In the genomic region with DNA sequence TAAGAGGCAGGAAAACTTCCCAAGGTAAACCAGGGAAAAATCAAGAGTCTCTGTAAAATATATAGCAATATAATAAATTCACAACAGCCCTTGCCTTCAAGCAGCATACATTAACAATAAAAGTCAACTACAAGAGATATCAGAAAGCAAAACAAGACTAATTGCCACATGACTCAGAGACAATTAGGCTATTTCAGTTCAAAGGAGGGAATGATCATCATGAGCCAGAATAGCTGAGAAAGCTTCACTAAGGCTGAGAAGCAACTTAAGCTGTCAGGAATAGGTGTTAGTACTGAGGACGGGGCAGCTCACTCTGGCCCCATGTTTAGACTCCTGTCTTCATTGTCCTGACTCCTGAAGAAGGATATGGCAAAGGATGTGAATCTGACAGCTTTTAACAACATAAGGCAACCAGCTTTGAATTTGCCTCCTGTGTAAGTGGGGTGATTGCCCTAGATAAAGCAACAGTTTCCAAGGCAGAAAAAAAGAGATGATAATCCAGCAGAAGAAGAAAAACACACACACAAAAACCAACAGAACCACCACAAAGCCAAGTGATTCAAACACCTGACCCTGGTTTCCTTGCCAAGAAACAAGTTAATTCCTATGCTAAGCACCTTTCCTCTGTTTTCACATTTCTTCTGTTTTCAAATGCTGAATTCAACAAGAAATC, we compare ENCODE assay signal across 10 cellular contexts.
DNase-seq lines count a peak whose midpoint lies in the region; ATAC-seq and TF ChIP-seq lines count a peak whose summit lies in the region.
"Had no signal": no experiment of that assay in that cellular context is flagged by ENCODE, and none has a peak within 500 bp of the region (broad histone marks: within the 10 kb centered on the region; RNA-seq: fewer than 3 reads in every experiment).

No MANE protein-coding gene starts in this region.

- peaks cover 13% of the 10 kb centered on the region; the same call in 1 of the 2 replicates for H4K20me1 ChIP-seq in MM.1S (ENCODE audit: insufficient read depth, low read length)

- H3K36me3 Mint-ChIP-seq in Caco-2 (ENCODE audit: insufficient read depth, unreplicated experiment) (no peaks in the 10 kb centered on the region), naive B cell (no peaks in the 10 kb centered on the region)

- no peak overlapping the region for H2AFZ ChIP-seq in MM.1S (ENCODE audit: low read length)

- H3K4me3 Mint-ChIP-seq in Caco-2 (ENCODE audit: unreplicated experiment) = no peak overlapping the region
- peak overlapping the region in 7 of 8 donors; percentile 21 to 83 (median 65) for H3K4me3 Mint-ChIP-seq in naive B cell

- H3F3A ChIP-seq in MM.1S (ENCODE audit: insufficient read depth, low read length) = peaks cover 6% of the 10 kb centered on the region; the same call in 1 of the 2 replicates

- peak overlapping the region; percentile 3; the same call in 1 of the 2 replicates for H3K4me2 ChIP-seq in MM.1S (ENCODE audit: low read depth, low read length)

- H3K4me3 ChIP-seq in Caco-2 (ENCODE audit: low read depth, low read length) = no peak overlapping the region
- H3K4me3 ChIP-seq in MM.1S (ENCODE audit: low read length) = no peak overlapping the region
- H3K4me3 ChIP-seq: testis had no signal

- peak overlapping the region; percentile 30; the same call in 1 of the 2 replicates for H3K27ac ChIP-seq in MM.1S (ENCODE audit: low read length)

- POLR2A ChIA-PET in Caco-2 (lab: Charles Lee) = no interaction called here

- no peaks in the 10 kb centered on the region for H3K9me3 ChIP-seq in Caco-2
- no peaks in the 10 kb centered on the region for H3K9me3 ChIP-seq in MM.1S (replicated peaks; ENCODE audit: insufficient read depth, low read length)
- H3K9me3 ChIP-seq: testis had no signal

- no peaks in the 10 kb centered on the region for H3K9me2 ChIP-seq in MM.1S (replicated peaks; ENCODE audit: insufficient read depth, low read length)

- intact Hi-C loops in Caco-2 (cut with micrococcal nuclease; ENCODE audit: unreplicated experiment) = no loop called here

- H3K9ac ChIP-seq in MM.1S (ENCODE audit: low read length) = no peak overlapping the region

- no TSS peak for BruUV-seq in Caco-2 (replicated peaks; lab: Mats Ljungman, UMichigan)

- no peaks in the 10 kb centered on the region for H3K27me3 Mint-ChIP-seq in Caco-2 (ENCODE audit: insufficient read depth, unreplicated experiment)
- H3K27me3 Mint-ChIP-seq in naive B cell = no peaks in the 10 kb centered on the region

- H3K4me1 ChIP-seq in Caco-2 (peaks cover 9% of the 10 kb centered on the region; the same call in 1 of the 2 replicates), MM.1S (ENCODE audit: low read length) (peaks cover 12% of the 10 kb centered on the region)

- TF ChIP-seq CTCF in Caco-2 (IDR thresholded peaks at IDR 0.05; ENCODE audit: insufficient read depth in 1 of 2, low read depth in 1 of 2, low read length in 1 of 2, severe bottlenecking in 1 of 2, unreplicated experiment in 1 of 2) (no peak), MM.1S (IDR thresholded peaks at IDR 0.05; ENCODE audit: low read length) (no peak)

- ATAC-seq in naive B cell (ENCODE audit: low read depth in 2 of 2) (peak; percentile 9 to 10), GM21529 (IDR thresholded peaks at IDR 0.05; ENCODE audit: unreplicated experiment) (no peak)

- CTCF ChIA-PET in Caco-2 (lab: Charles Lee) = no interaction called here

- H3K36me3 ChIP-seq in Caco-2 (ENCODE audit: control insufficient read depth, insufficient read depth, low read length) = no peaks in the 10 kb centered on the region
- no peaks in the 10 kb centered on the region for H3K36me3 ChIP-seq in MM.1S (replicated peaks; ENCODE audit: insufficient read depth, low read length)

- H3K9me3 Mint-ChIP-seq in Caco-2 (ENCODE audit: unreplicated experiment) (no peaks in the 10 kb centered on the region), naive B cell (no peaks in the 10 kb centered on the region)

- peak overlapping the region; percentile 38 for H3K27ac Mint-ChIP-seq in Caco-2 (ENCODE audit: unreplicated experiment)
- peak overlapping the region in 5 of 6 donors; percentile 71 to 92 (median 86) for H3K27ac Mint-ChIP-seq in naive B cell

- H3K4me1 Mint-ChIP-seq in Caco-2 (ENCODE audit: low read depth, unreplicated experiment) (peaks cover 17% of the 10 kb centered on the region), naive B cell (peaks cover 57 to 71% (median 68%) of the 10 kb centered on the region in 3 donors)

- DNase-seq in Caco-2 (no peak), MM.1S (no peak), cerebellar cortex (ENCODE audit: low spot score) (peak; percentile 39), naive B cell (no peak), NCI-H2171 (lab: John Stamatoyannopoulos, UW) (no peak), HCEC 1CT (no peak), RPMI8226 (no peak)
- DNase-seq: NCI-H187, testis had no signal

- H3K79me2 ChIP-seq in MM.1S (ENCODE audit: low read length) = peaks cover 91% of the 10 kb centered on the region

- H3K27me3 ChIP-seq in Caco-2 (replicated peaks; ENCODE audit: control insufficient read depth, insufficient read depth, low read length) = no peaks in the 10 kb centered on the region
- H3K27me3 ChIP-seq in MM.1S (replicated peaks; ENCODE audit: insufficient read depth, low read length) = no peaks in the 10 kb centered on the region
- H3K27me3 ChIP-seq: testis had no signal
